ENCODE assay signal across 7 cellular contexts in genomic region chr3:156711944-156712343, GRCh38. TPM values are rescaled to one million over a fixed set of nuclear protein-coding genes. Genes with fewer than 3 reads are reported as not detected.
DNase-seq lines count a peak whose midpoint lies in the region; ATAC-seq and TF ChIP-seq lines count a peak whose summit lies in the region.
"Not testable (repeated sequence)": the region's sequence is repeated elsewhere in the genome, so short reads cannot be mapped to it uniquely, and the experiment has no call there.

No MANE protein-coding gene starts in this region.

- H3K9me3 ChIP-seq in Panc1 (ENCODE audit: control insufficient read depth, insufficient read depth, low read depth, low read length); left lung: not testable (repeated sequence)

- not testable (repeated sequence) for H3K4me1 ChIP-seq in Panc1 (ENCODE audit: control insufficient read depth, insufficient read depth, low read length); left lung

- POLR2A ChIA-PET in Panc1 (lab: Charles Lee), result not testable (repeated sequence)

- in situ Hi-C loops in Panc1 (cut with HindIII; ENCODE audit: low pct_unique_long_range_greater_than_20kb, low sequenced_read_pairs); astrocyte of the cerebellum (cut with HindIII; ENCODE audit: low sequenced_read_pairs): not testable (repeated sequence)

- not testable (repeated sequence) for H3K27ac ChIP-seq in Panc1 (ENCODE audit: low read length); left lung

- not testable (repeated sequence) for TF ChIP-seq CTCF in Panc1 (IDR thresholded peaks at IDR 0.05); astrocyte of the cerebellum (IDR thresholded peaks at IDR 0.05; ENCODE audit: low read depth, low read length, missing control alignments); left lung (IDR thresholded peaks at IDR 0.05)

- intact Hi-C loops in Panc1 (cut with micrococcal nuclease; ENCODE audit: unreplicated experiment); left lung (cut with DNase I): not testable (repeated sequence)

- H3K36me3 ChIP-seq in Panc1 (ENCODE audit: control insufficient read depth, insufficient read depth, low read length), result not testable (repeated sequence)
- H3K36me3 ChIP-seq in left lung, result peaks cover 0 to 41% of the 10 kb centered on the region in 2 donors

- H3K4me3 ChIP-seq in Panc1 (ENCODE audit: low read depth in 2 of 2, low read length in 2 of 2); astrocyte of the cerebellum (ENCODE audit: low read depth, low read length); left lung: not testable (repeated sequence)

- BruUV-seq in Panc1 (replicated peaks; lab: Mats Ljungman, UMichigan), result not testable (repeated sequence)

- not testable (repeated sequence) for DNase-seq in Panc1 (ENCODE audit: low read depth, low spot score); left lung
- DNase-seq in astrocyte of the cerebellum (ENCODE audit: low read depth), result peak; percentile 13

- ATAC-seq in GM18517 (IDR thresholded peaks at IDR 0.05; ENCODE audit: unreplicated experiment), result peak; percentile 79
- peak; percentile 84 for ATAC-seq in GM21390 (IDR thresholded peaks at IDR 0.05; ENCODE audit: unreplicated experiment)
- peak; percentile 70 for ATAC-seq in HG02798 (IDR thresholded peaks at IDR 0.05; ENCODE audit: poor library complexity, unreplicated experiment)
- ATAC-seq in HG03469 (IDR thresholded peaks at IDR 0.05; ENCODE audit: unreplicated experiment), result peak; percentile 89
- peak; percentile 50; the same call in 1 of the 2 replicates for ATAC-seq in Panc1
- ATAC-seq in left lung, result peak; percentile 72

- H3K27me3 ChIP-seq in Panc1 (ENCODE audit: control insufficient read depth, insufficient read depth, low read length); left lung: not testable (repeated sequence)

- CTCF ChIA-PET in Panc1 (lab: Charles Lee), result not testable (repeated sequence)

RNA-seq across cellular contexts. Expression of gene TIPARP, which starts 37.6 kb away (rescaled TPM):
- total RNA-seq in Panc1 (2021; ENCODE audit: unreplicated experiment), result 22.1 TPM
- 11.0 TPM for polyA plus RNA-seq in Panc1 (2012; ENCODE audit: insufficient read length)
- 10 to 100 TPM; 47.7 to 49.5 TPM for total RNA-seq in left lung
